ENCODE assay signal across 8 cellular contexts in genomic region chr17:18625509-18626104, GRCh38. TPM values are rescaled to one million over a fixed set of nuclear protein-coding genes. Genes with fewer than 3 reads are reported as not detected.
DNase-seq lines count a peak whose midpoint lies in the region; FAIRE-seq and TF ChIP-seq lines count a peak whose summit lies in the region.
"Not testable (repeated sequence)": the region's sequence is repeated elsewhere in the genome, so short reads cannot be mapped to it uniquely, and the experiment has no call there.

No MANE protein-coding gene starts in this region.

- H3K27ac Mint-ChIP-seq in IgD-negative memory B cell: peak overlapping the region; percentile 66 to 92 (median 79)

- BruUV-seq in endothelial cell of umbilical vein (replicated peaks; lab: Mats Ljungman, UMichigan): not testable (repeated sequence)

- H3K4me3 Mint-ChIP-seq in IgD-negative memory B cell: peak overlapping the region; percentile 25 to 90 (median 85)

- H3K4me1 ChIP-seq in endothelial cell of umbilical vein (ENCODE audit: control insufficient read depth, extremely low read depth, insufficient read depth, low read length); mesenchymal stem cell (ENCODE audit: control insufficient read depth, insufficient read depth, low read depth, low read length): not testable (repeated sequence)

- not testable (repeated sequence) for H3K14ac ChIP-seq in mesenchymal stem cell (ENCODE audit: low read length in 2 of 2)

- not testable (repeated sequence) for H2BK12ac ChIP-seq in mesenchymal stem cell (ENCODE audit: low read length in 2 of 2)

- not testable (repeated sequence) for H3K9me1 ChIP-seq in endothelial cell of umbilical vein (replicated peaks; ENCODE audit: control insufficient read depth, extremely low read depth, insufficient read depth, low read length)

- H3K4me2 ChIP-seq in endothelial cell of umbilical vein (ENCODE audit: insufficient read depth, low read length): peak overlapping the region; percentile 46
- H3K4me2 ChIP-seq in mesenchymal stem cell (ENCODE audit: low read length, poor library complexity, severe bottlenecking): not testable (repeated sequence)

- not testable (repeated sequence) for H3K27me3 Mint-ChIP-seq in IgD-negative memory B cell

- not testable (repeated sequence) for H2AK5ac ChIP-seq in mesenchymal stem cell (ENCODE audit: low read length, severe bottlenecking)

- dilution Hi-C loops in endothelial cell of umbilical vein (cut with MboI; ENCODE audit: extremely low pct_ligation_motif_present, low sequenced_read_pairs): not testable (repeated sequence)

- H3K79me1 ChIP-seq in mesenchymal stem cell (replicated peaks; ENCODE audit: low read length, poor library complexity, severe bottlenecking): not testable (repeated sequence)

- H3K27ac ChIP-seq in endothelial cell of umbilical vein (ENCODE audit: insufficient read depth, low read depth, low read length); mesenchymal stem cell (ENCODE audit: low read length, poor library complexity, severe bottlenecking): not testable (repeated sequence)

- not testable (repeated sequence) for TF ChIP-seq POLR2A in endothelial cell of umbilical vein (IDR thresholded peaks at IDR 0.05; ENCODE audit: low read depth, low read length)

- H4K91ac ChIP-seq in mesenchymal stem cell (ENCODE audit: low read length): not testable (repeated sequence)

- H3K23ac ChIP-seq in mesenchymal stem cell (ENCODE audit: low read length in 2 of 2): not testable (repeated sequence)

- H3K9ac ChIP-seq in endothelial cell of umbilical vein (replicated peaks; ENCODE audit: extremely low read depth, insufficient read depth, low read length): not testable (repeated sequence)
- peak overlapping the region; percentile 85 for H3K9ac ChIP-seq in mesenchymal stem cell (ENCODE audit: low read length)

- H2AFZ ChIP-seq in endothelial cell of umbilical vein (ENCODE audit: low read depth, low read length): peak overlapping the region; percentile 87
- not testable (repeated sequence) for H2AFZ ChIP-seq in mesenchymal stem cell (ENCODE audit: low read depth, low read length)

- H3K79me2 ChIP-seq in endothelial cell of umbilical vein (ENCODE audit: control insufficient read depth, insufficient read depth, low read length): not testable (repeated sequence)

- not testable (repeated sequence) for H2BK120ac ChIP-seq in mesenchymal stem cell (ENCODE audit: low read depth, low read length)

- H3K4ac ChIP-seq in mesenchymal stem cell (ENCODE audit: low read depth in 1 of 2, low read length in 2 of 2): not testable (repeated sequence)

- CTCF ChIA-PET in endothelial cell of umbilical vein (lab: Charles Lee): interaction anchor here (0.7 to 1.1 kb wide), 4 partner anchors 13 to 337 kb away, joined by 3 read pairs; no protein-coding TSS in a partner anchor

- not testable (repeated sequence) for H3K4me1 Mint-ChIP-seq in IgD-negative memory B cell

- H4K8ac ChIP-seq in mesenchymal stem cell (ENCODE audit: low read length): not testable (repeated sequence)

- H3K36me3 ChIP-seq in endothelial cell of umbilical vein (ENCODE audit: control insufficient read depth in 2 of 2, extremely low read depth in 1 of 2, insufficient read depth in 2 of 2, low read length in 2 of 2); mesenchymal stem cell (ENCODE audit: control insufficient read depth in 1 of 2, insufficient read depth in 2 of 2, low read depth in 1 of 2, low read length in 2 of 2): not testable (repeated sequence)

- WGBS in mesenchymal stem cell: 57% methylated on average over 15 of the region's 22 CpGs

- H2BK15ac ChIP-seq in mesenchymal stem cell (ENCODE audit: low read depth, poor library complexity, severe bottlenecking): not testable (repeated sequence)

- intact Hi-C loops in endothelial cell of umbilical vein (cut with micrococcal nuclease): not testable (repeated sequence)

- POLR2A ChIA-PET in endothelial cell of umbilical vein (lab: Charles Lee): not testable (repeated sequence)

- TF ChIP-seq CTCF in GM20000 (IDR thresholded peaks at IDR 0.05; ENCODE audit: extremely low read depth, missing control alignments) (peak; percentile 99), endothelial cell of umbilical vein (IDR thresholded peaks at IDR 0.05; ENCODE audit: extremely low read depth in 1 of 2, insufficient read depth in 1 of 2, low read depth in 1 of 2, low read length in 2 of 2) (peak; percentile 88 to 97)

- not testable (repeated sequence) for H3K36me3 Mint-ChIP-seq in IgD-negative memory B cell

- DNase-seq in C1 segment of cervical spinal cord (lab: John Stamatoyannopoulos, UW) (peak in 13 of 14 donors; percentile 24 to 89 (median 72)), GM20000 (ENCODE audit: low spot score) (peak; percentile 73), RCC 7860 (ENCODE audit: low spot score) (peak; percentile 44), activated T-cell treated with anti-CD3 and anti-CD28 coated beads for 48 hours (ENCODE audit: low read depth) (peak; percentile 92), endothelial cell of umbilical vein (ENCODE audit: low read depth, low spot score) (peak; percentile 93), mesenchymal stem cell (peak; percentile 27)
- DNase-seq in stimulated activated CD4-positive, alpha-beta T cell treated with anti-CD3 and anti-CD28 coated beads, Interleukin-4, amount 100 ng/mL, for 24 hours: peak; percentile 94

- H3K4me3 ChIP-seq in endothelial cell of umbilical vein (replicated peaks in 1 of 3; ENCODE audit: insufficient read depth in 1 of 3, low read depth in 1 of 3, low read length in 3 of 3) (peak overlapping the region in 1 of 3 experiments; percentile 61), mesenchymal stem cell (ENCODE audit: insufficient read depth in 1 of 2, low read depth in 1 of 2, low read length in 2 of 2) (peak overlapping the region in 1 of 2 experiments; percentile 73)

- H2BK5ac ChIP-seq in mesenchymal stem cell (ENCODE audit: low read depth, low read length, poor library complexity, severe bottlenecking): not testable (repeated sequence)

- not testable (repeated sequence) for H3K9me3 ChIP-seq in endothelial cell of umbilical vein (replicated peaks; ENCODE audit: control insufficient read depth, insufficient read depth, low read length); mesenchymal stem cell (ENCODE audit: control insufficient read depth, low read length)

- not testable (repeated sequence) for H3K9me3 Mint-ChIP-seq in IgD-negative memory B cell

- not testable (repeated sequence) for H4K20me1 ChIP-seq in endothelial cell of umbilical vein (replicated peaks; ENCODE audit: control insufficient read depth, extremely low read depth, insufficient read depth, low read length)

- not testable (repeated sequence) for H3K18ac ChIP-seq in mesenchymal stem cell (ENCODE audit: low read depth in 1 of 2, low read length in 2 of 2)

- FAIRE-seq in RCC 7860 (lab: Jason Lieb, UNC): not testable (repeated sequence)
- FAIRE-seq in endothelial cell of umbilical vein (lab: Jason Lieb, UNC): peak; percentile 75

- not testable (repeated sequence) for H3K27me3 ChIP-seq in endothelial cell of umbilical vein (ENCODE audit: control insufficient read depth in 2 of 2, insufficient read depth in 2 of 2, low read length in 2 of 2); mesenchymal stem cell (ENCODE audit: control insufficient read depth in 1 of 2, insufficient read depth in 1 of 2, low read length in 2 of 2)

RNA-seq across cellular contexts. Expression of gene TBC1D28, which starts 18.6 kb away (rescaled TPM):
- polyA plus RNA-seq in IgD-negative memory B cell (not detected), endothelial cell of umbilical vein (not detected in 2 replicates)
- total RNA-seq in endothelial cell of umbilical vein: not detected in 2 replicates
- not detected in 2 replicates for polyA plus RNA-seq in endothelial cell of umbilical vein (2011; cell fraction: cytosol; rRNA removed)
- not detected in 2 replicates for polyA plus RNA-seq in endothelial cell of umbilical vein (2011; cell fraction: nucleus; rRNA removed)
- not detected in 2 replicates for polyA plus RNA-seq in endothelial cell of umbilical vein (2012)
- not detected in 2 replicates for polyA minus RNA-seq in endothelial cell of umbilical vein
- polyA minus RNA-seq in endothelial cell of umbilical vein (2011; cell fraction: cytosol; rRNA and poly(A)+ RNA removed): not detected
- polyA minus RNA-seq in endothelial cell of umbilical vein (2011; cell fraction: nucleus; rRNA and poly(A)+ RNA removed): not detected in 2 replicates
- not detected for polyA plus RNA-seq in mesenchymal stem cell (2013, experiment 1 of 2)
- not detected for polyA plus RNA-seq in mesenchymal stem cell (2013, experiment 2 of 2)

RNA-seq across cellular contexts. Expression of gene FOXO3B, which starts 56.5 kb away (rescaled TPM):
- polyA plus RNA-seq in IgD-negative memory B cell: 3.6 TPM
- 4.7 and 7.2 TPM in 2 replicates for total RNA-seq in endothelial cell of umbilical vein
- 9.1 and 10.0 TPM in 2 replicates for polyA plus RNA-seq in endothelial cell of umbilical vein
- 4.7 and 4.9 TPM in 2 replicates for polyA plus RNA-seq in endothelial cell of umbilical vein (2011; cell fraction: cytosol; rRNA removed)
- 6.1 and 9.4 TPM in 2 replicates for polyA plus RNA-seq in endothelial cell of umbilical vein (2011; cell fraction: nucleus; rRNA removed)
- polyA plus RNA-seq in endothelial cell of umbilical vein (2012): 3.5 and 4.2 TPM in 2 replicates
- polyA minus RNA-seq in endothelial cell of umbilical vein: 11.7 and 12.2 TPM in 2 replicates
- polyA minus RNA-seq in endothelial cell of umbilical vein (2011; cell fraction: cytosol; rRNA and poly(A)+ RNA removed): 1.6 TPM
- polyA minus RNA-seq in endothelial cell of umbilical vein (2011; cell fraction: nucleus; rRNA and poly(A)+ RNA removed): 5.4 and 6.6 TPM in 2 replicates
- 3.6 TPM for polyA plus RNA-seq in mesenchymal stem cell (2013, experiment 1 of 2)
- polyA plus RNA-seq in mesenchymal stem cell (2013, experiment 2 of 2): 3.2 TPM

Comparison
In these comparisons a context has a peak if more than half of its experiments do, and no peak if none do; other contexts are left out.
1. DNase-seq: peak in every context shown above with its lines; median percentile 94 in stimulated activated CD4-positive, alpha-beta T cell treated with anti-CD3 and anti-CD28 coated beads, Interleukin-4, amount 100 ng/mL, for 24 hours; 93 in endothelial cell of umbilical vein; 92 in activated T-cell treated with anti-CD3 and anti-CD28 coated beads for 48 hours; 73 in GM20000; 72 in C1 segment of cervical spinal cord; 44 in RCC 7860; 27 in mesenchymal stem cell.